19 cellular contexts compared by ENCODE assay signal in genomic region chr1:3002349-3003038, GRCh38. TPM values are rescaled to one million over a fixed set of nuclear protein-coding genes. Genes with fewer than 3 reads are reported as not detected.
"Had no signal": no experiment of that assay in that cellular context is flagged by ENCODE, and none has a peak within 500 bp of the region (broad histone marks: within the 10 kb centered on the region; RNA-seq: fewer than 3 reads in every experiment).

No MANE protein-coding gene starts in this region.

- H3K4me1 ChIP-seq: neural progenitor cell had no signal

- DNase-seq: activated CD4-positive, alpha-beta T cell treated with anti-CD3 and anti-CD28 coated beads, Interleukin-2, amount 10 ng/mL, durations not matched to agents 7 days and 5 days; activated CD8-positive, alpha-beta T cell treated with anti-CD3 and anti-CD28 coated beads, Interleukin-2, amount 10 ng/mL, durations not matched to agents 7 days and 5 days; activated naive CD4-positive, alpha-beta T cell treated with Interleukin-2 at 50 U/mL for 16 hours; brain microvascular endothelial cell; cortex of kidney; erythroblast; foreskin melanocyte; hypothalamus; islet precursor cell; mammary epithelial cell; ovary; stimulated activated naive B cell treated with anti-CD40 and anti-IgM and Interleukin-4, amounts not matched to agents 10 μg/mL and 1 μg/mL and 100 μg/mL, for 72 hours; T1000 had no signal

- H3K4me3 ChIP-seq: neural progenitor cell, ovary had no signal

- H3K27ac ChIP-seq: brain microvascular endothelial cell, neural progenitor cell, ovary had no signal

- H3K9me3 ChIP-seq: ovary had no signal

- H3K4me2 ChIP-seq: neural progenitor cell had no signal

- H3K36me3 ChIP-seq: brain microvascular endothelial cell, neural progenitor cell, ovary had no signal

- ATAC-seq: activated CD4-positive, CD25-positive, alpha-beta regulatory T cell treated with anti-CD3 and anti-CD28 coated beads, Interleukin-2, amount 50 U/mL, for 24 hours; activated CD8-positive, alpha-beta T cell treated with anti-CD3 and anti-CD28 coated beads, Interleukin-2, amount 10 ng/mL, durations not matched to agents 7 days and 5 days; stimulated activated naive B cell treated with anti-CD40 and anti-IgM and Interleukin-4, amounts not matched to agents 10 μg/mL and 1 μg/mL and 100 μg/mL, for 72 hours had no signal

- H3K9ac ChIP-seq: neural progenitor cell had no signal

- H3K27me3 ChIP-seq: brain microvascular endothelial cell, neural progenitor cell, ovary had no signal

RNA-seq across cellular contexts. Expression of gene ACTRT2, which starts 18.8 kb away (rescaled TPM):
- total RNA-seq: activated CD4-positive, alpha-beta T cell treated with anti-CD3 and anti-CD28 coated beads, Interleukin-2, amount 10 ng/mL, durations not matched to agents 7 days and 5 days; activated CD8-positive, alpha-beta T cell treated with anti-CD3 and anti-CD28 coated beads, Interleukin-2, amount 10 ng/mL, durations not matched to agents 7 days and 5 days; aorta; mammary epithelial cell; ovary; pulmonary artery endothelial cell; T-helper 1 cell treated with Interleukin-12 subunit alpha and Interleukin-12 subunit beta and Interleukin-4 antibody, amounts not matched to agents 30 ng/mL and 1 ng/mL, for 36 hours; urinary bladder had no signal
